1 cellular context compared by ENCODE assay signal in the genomic region with DNA sequence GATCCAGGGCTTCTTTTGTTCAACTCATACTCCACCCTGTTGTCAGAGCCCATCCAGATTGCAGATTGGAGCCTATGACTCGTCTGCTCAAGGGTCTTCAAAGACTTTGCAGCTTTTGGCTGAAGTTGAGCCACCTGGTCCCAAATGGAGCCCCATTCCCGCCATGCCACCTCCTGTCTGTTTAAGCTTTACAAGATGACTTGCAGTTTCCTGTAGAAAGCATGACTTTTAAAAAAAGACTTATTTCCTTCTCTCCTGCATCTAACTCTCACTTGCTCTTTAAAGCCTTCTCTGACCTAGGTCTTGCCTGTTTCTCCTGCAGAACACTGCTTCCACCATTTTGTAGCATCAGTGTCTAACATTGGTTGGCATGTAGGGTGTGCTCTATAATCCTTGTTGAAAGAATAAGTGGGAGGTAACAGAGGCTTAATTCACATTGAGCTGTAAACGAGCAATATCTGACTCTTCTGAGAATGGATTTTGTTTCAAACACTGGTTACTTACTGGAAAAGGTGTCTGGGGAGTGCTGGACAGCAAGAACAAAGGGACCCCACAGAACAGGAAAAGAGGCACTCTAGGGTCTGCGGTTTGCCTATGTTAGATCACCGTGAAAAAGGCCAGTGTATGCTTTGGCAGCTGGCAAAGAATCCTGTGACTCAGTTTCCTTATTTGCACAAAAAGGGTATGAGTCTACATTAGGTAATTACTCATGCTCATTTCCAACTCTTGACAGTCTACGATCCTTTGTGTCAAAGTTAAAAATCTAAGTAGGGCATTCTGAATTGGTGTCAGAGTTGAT.
A peak's percentile ranks its signal among the peaks of the same experiment; 100 is the strongest.
TF ChIP-seq lines count a peak whose summit lies in the region.

No MANE protein-coding gene starts in this region.

TF ChIP-seq in IMR-90, 13 proteins besides CTCF, POLR2A, EP300 and RAD21:
- no peak for TF ChIP-seq MAZ (IDR thresholded peaks at IDR 0.05; ENCODE audit: borderline replicate concordance, low read depth, low read length)
- TF ChIP-seq NFE2L2 (IDR thresholded peaks at IDR 0.05; ENCODE audit: low read depth, low read length), result peak; percentile 72
TF ChIP-seq in IMR-90: peak in this region for 1.
